In genomic region chr6:70210462-70210861, GRCh38 we compare ENCODE assay signal across 2 cellular contexts.
TF ChIP-seq lines count a peak whose summit lies in the region.

No MANE protein-coding gene starts in this region.

TF ChIP-seq in GM23338, 12 proteins besides CTCF, POLR2A, EP300 and RAD21 (continued from another document):
- TF ChIP-seq ETS1 (IDR thresholded peaks at IDR 0.05) (no peak), STAT1 (IDR thresholded peaks at IDR 0.05; ENCODE audit: unreplicated experiment) (no peak), REST (IDR thresholded peaks at IDR 0.05; ENCODE audit: unreplicated experiment) (no peak), EZH2 (IDR thresholded peaks at IDR 0.05; ENCODE audit: low read depth, unreplicated experiment) (no peak), EZH2phosphoT487 (IDR thresholded peaks at IDR 0.05; ENCODE audit: unreplicated experiment) (no peak), POLR2AphosphoS5 (IDR thresholded peaks at IDR 0.05; ENCODE audit: low read depth) (no peak), ZNF331 (CRISPR knock-in tag; IDR thresholded peaks at IDR 0.05; ENCODE audit: low read depth) (no peak), CREB1 (CRISPR knock-in tag; IDR thresholded peaks at IDR 0.05; ENCODE audit: low read depth) (no peak), ZNF114 (CRISPR knock-in tag; IDR thresholded peaks at IDR 0.05) (no peak)

TF ChIP-seq in SK-N-SH, 30 proteins besides CTCF, POLR2A, EP300 and RAD21 (continued from another document):
- TF ChIP-seq ZBTB33 (IDR thresholded peaks at IDR 0.05; ENCODE audit: borderline replicate concordance, low read depth), result no peak
- TF ChIP-seq NRF1 (IDR thresholded peaks at IDR 0.05; ENCODE audit: low read depth, low read length), result no peak
- no peak for TF ChIP-seq MXI1 (IDR thresholded peaks at IDR 0.05; ENCODE audit: low read depth, low read length)
- TF ChIP-seq TEAD4 (IDR thresholded peaks at IDR 0.05; ENCODE audit: borderline replicate concordance, insufficient read depth), result no peak
- no peak for TF ChIP-seq USF1 (IDR thresholded peaks at IDR 0.05; ENCODE audit: borderline replicate concordance, low read depth)
- TF ChIP-seq MEF2A (IDR thresholded peaks at IDR 0.05; ENCODE audit: borderline replicate concordance, low read depth), result no peak
- no peak for TF ChIP-seq FOXM1 (IDR thresholded peaks at IDR 0.05; ENCODE audit: low read depth)
- no peak for TF ChIP-seq USF2 (IDR thresholded peaks at IDR 0.05; ENCODE audit: borderline replicate concordance, low read depth, low read length)
- TF ChIP-seq TAF1 (IDR thresholded peaks at IDR 0.05; ENCODE audit: borderline replicate concordance, low read depth, low read length), result no peak
